Comparison of ENCODE assay signal across 7 cellular contexts in the genomic region with DNA sequence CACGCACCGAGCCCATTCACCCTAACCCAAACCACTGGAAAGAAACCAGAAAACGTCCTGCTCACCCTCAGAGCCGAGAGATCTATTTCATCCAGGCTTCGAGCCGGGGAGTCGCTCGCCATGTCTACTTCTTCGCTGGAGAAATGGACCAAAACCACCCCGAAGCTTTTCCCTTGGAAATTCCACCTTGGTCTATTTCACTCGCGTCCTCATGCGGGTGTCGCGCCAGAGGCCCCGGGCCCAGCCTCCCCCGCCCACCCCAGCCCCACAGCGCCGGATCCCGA. TPM values are rescaled to one million over a fixed set of nuclear protein-coding genes. Genes with fewer than 3 reads are reported as not detected.
A peak's percentile ranks its signal among the peaks of the same experiment; 100 is the strongest.
DNase-seq lines count a peak whose midpoint lies in the region; ATAC-seq and TF ChIP-seq lines count a peak whose summit lies in the region.

No MANE protein-coding gene starts in this region.

- H3K27me3 Mint-ChIP-seq in endodermal cell (ENCODE audit: insufficient read depth) (peaks cover 65% of the 10 kb centered on the region), nephron (ENCODE audit: low read depth) (peaks cover 28% of the 10 kb centered on the region)

- DNase-seq in OCI-M1 (lab: John Stamatoyannopoulos, UW), result peak; percentile 47
- DNase-seq in endodermal cell, result peak; percentile 78
- no peak for DNase-seq in OCI-M2 (lab: John Stamatoyannopoulos, UW; ENCODE audit: unreplicated experiment)
- DNase-seq in inferior parietal cortex (ENCODE audit: extremely low spot score), result no peak

- H3K27ac Mint-ChIP-seq in endodermal cell, result no peak overlapping the region
- H3K27ac Mint-ChIP-seq in nephron, result peak overlapping the region; percentile 71 to 89 (median 85)

- H3K9me3 Mint-ChIP-seq in endodermal cell (no peaks in the 10 kb centered on the region), nephron (no peaks in the 10 kb centered on the region)

- 0% methylated on average over 9 to 20 of the region's 20 CpGs for WGBS in endodermal cell (ENCODE audit: insufficient coverage in 1 of 2, insufficient read length in 1 of 2), 2 experiments

- peak overlapping the region; percentile 88 for H3K4me3 ChIP-seq in endodermal cell (ENCODE audit: low read length)

- no peak overlapping the region for H3K27ac ChIP-seq in endodermal cell (ENCODE audit: low read depth, low read length)

- peak; percentile 1 for ATAC-seq in GM21529 (IDR thresholded peaks at IDR 0.05; ENCODE audit: unreplicated experiment)
- no peak for ATAC-seq in HG02981 (IDR thresholded peaks at IDR 0.05; ENCODE audit: unreplicated experiment)

- H3K4me1 Mint-ChIP-seq in endodermal cell (peaks cover 52% of the 10 kb centered on the region), nephron (peaks cover 23% of the 10 kb centered on the region)

- TF ChIP-seq CTCF in endodermal cell (conservative IDR thresholded peaks at IDR 0.05) (no peak), nephron (IDR thresholded peaks at IDR 0.05; ENCODE audit: unreplicated experiment in 3 of 3) (no peak)

- H3K36me3 Mint-ChIP-seq in endodermal cell (ENCODE audit: low read depth), result no peaks in the 10 kb centered on the region
- no peaks in the 10 kb centered on the region for H3K36me3 Mint-ChIP-seq in nephron (ENCODE audit: low read depth)

- peaks cover 8% of the 10 kb centered on the region for H3K4me1 ChIP-seq in endodermal cell (ENCODE audit: control insufficient read depth, insufficient read depth, low read length)

- H3K36me3 ChIP-seq in endodermal cell (ENCODE audit: control insufficient read depth, insufficient read depth, low read length), result no peaks in the 10 kb centered on the region

- peaks cover 55% of the 10 kb centered on the region for H3K27me3 ChIP-seq in endodermal cell (ENCODE audit: control insufficient read depth, insufficient read depth, low read length, poor library complexity, severe bottlenecking)

- H3K9me3 ChIP-seq in endodermal cell (ENCODE audit: control insufficient read depth, low read length), result no peaks in the 10 kb centered on the region

- H3K4me3 Mint-ChIP-seq in endodermal cell, result peak overlapping the region; percentile 70
- peak overlapping the region; percentile 95 to 97 (median 95) for H3K4me3 Mint-ChIP-seq in nephron

- no peak overlapping the region for H3K9ac ChIP-seq in endodermal cell (ENCODE audit: extremely low read depth, low read length, poor library complexity, severe bottlenecking)

RNA-seq across cellular contexts. Expression of a gene that starts 0.3 kb away (rescaled TPM):
- 10 to 100 TPM; 12.2 to 14.9 TPM for total RNA-seq in endodermal cell
- 30.1 TPM for polyA plus RNA-seq in endodermal cell (2013, experiment 1 of 2)
- 33.0 TPM for polyA plus RNA-seq in endodermal cell (2013, experiment 2 of 2)

Comparison
In these comparisons a context has a peak if more than half of its experiments do, and no peak if none do; other contexts are left out.
1. DNase-seq: peak in OCI-M1 (single experiment) and endodermal cell (single experiment); none in OCI-M2 (single experiment) and inferior parietal cortex (single experiment).